ENCODE assay signal across 1 cellular context in the genomic region with DNA sequence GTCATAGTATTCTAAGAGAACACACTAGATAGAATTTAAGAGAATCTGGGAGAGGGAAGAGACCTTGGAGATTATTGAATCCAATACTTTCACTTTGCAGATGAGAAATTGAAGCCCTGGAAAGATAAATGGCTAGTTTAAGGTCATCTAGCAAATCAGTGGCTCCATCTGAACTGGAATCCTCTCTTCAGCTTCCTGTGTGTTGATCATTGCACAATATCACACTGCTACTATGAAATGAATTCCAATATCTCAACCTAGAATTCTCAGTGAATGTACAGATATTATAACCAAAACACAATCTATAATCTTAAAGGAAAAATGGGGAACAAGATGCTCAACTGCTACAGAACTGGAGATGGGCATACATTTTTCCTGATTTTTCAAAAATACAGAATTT.
TF ChIP-seq lines count a peak whose summit lies in the region.

No MANE protein-coding gene starts in this region.

TF ChIP-seq in IMR-90, 13 proteins besides CTCF, POLR2A, EP300 and RAD21:
- peak; percentile 93 for TF ChIP-seq CEBPB (IDR thresholded peaks at IDR 0.05; ENCODE audit: low read depth, low read length)
- TF ChIP-seq MXI1 (IDR thresholded peaks at IDR 0.05; ENCODE audit: borderline replicate concordance, low read depth, low read length): no peak
TF ChIP-seq in IMR-90: peak in this region for 1.
